ENCODE assay signal across 11 cellular contexts in genomic region chr3:15305366-15305844, GRCh38. TPM values are rescaled to one million over a fixed set of nuclear protein-coding genes. Genes with fewer than 3 reads are reported as not detected.
DNase-seq lines count a peak whose midpoint lies in the region; ATAC-seq and TF ChIP-seq lines count a peak whose summit lies in the region.
"Had no signal": no experiment of that assay in that cellular context is flagged by ENCODE, and none has a peak within 500 bp of the region (broad histone marks: within the 10 kb centered on the region; RNA-seq: fewer than 3 reads in every experiment).

No MANE protein-coding gene starts in this region.

- ATAC-seq in left cardiac atrium (peak; percentile 6 to 20), heart right ventricle (no peak), upper lobe of left lung (ENCODE audit: low FRiP score in 2 of 2) (peak in 1 of 2 donors; percentile 27), T-cell (replicated peaks in 1 of 4) (no peak), HG03460 (IDR thresholded peaks at IDR 0.05; ENCODE audit: unreplicated experiment) (no peak)

- no peak for DNase-seq in left cardiac atrium
- DNase-seq in heart right ventricle: no peak
- DNase-seq in SW480 (ENCODE audit: low spot score): peak; percentile 50
- peak; percentile 50 for DNase-seq in iPS-NIHi11 (ENCODE audit: low spot score)
- DNase-seq in upper lobe of left lung: peak in 1 of 2 donors; percentile 18
- DNase-seq in SKM-1 treated with dmso at 0.1 percent for 144 hours (lab: John Stamatoyannopoulos, UW; ENCODE audit: unreplicated experiment): no peak
- DNase-seq in T-cell: no peak
- DNase-seq: EL, GOT3, NCI-H146 had no signal

- no peaks in the 10 kb centered on the region for H3K9me3 Mint-ChIP-seq in T-cell

- TF ChIP-seq CTCF in heart right ventricle (IDR thresholded peaks at IDR 0.05) (peak in 3 of 9 donors; percentile 11 to 29 (median 14)), upper lobe of left lung (IDR thresholded peaks at IDR 0.05) (peak; percentile 17 to 59 (median 36))

- CTCF ChIA-PET in T-cell (lab: Charles Lee): interaction anchor here (0.5 to 1.0 kb wide), 5 partner anchors 10 to 393 kb away, joined by 3 to 4 read pairs (median 3); no protein-coding TSS in a partner anchor

- TF ChIP-seq POLR2A in upper lobe of left lung (IDR thresholded peaks at IDR 0.05): no peak

- intact Hi-C loops in left cardiac atrium (cut with DNase I): no loop called here
- intact Hi-C loops in heart right ventricle (cut with DNase I): no loop called here

- peak overlapping the region in 1 of 2 donors; percentile 57 for H3K27ac Mint-ChIP-seq in T-cell

- peaks cover 57% of the 10 kb centered on the region for H3K36me3 Mint-ChIP-seq in T-cell

- H3K4me1 ChIP-seq in heart right ventricle (peaks cover 0 to 44% (median 35%) of the 10 kb centered on the region in 9 donors), upper lobe of left lung (peaks cover 30 to 69% (median 59%) of the 10 kb centered on the region in 4 donors)

- WGBS in heart right ventricle, 2 donors: 59 to 66% methylated on average over 6 of the region's 6 CpGs
- 55 to 57% methylated on average over 6 of the region's 6 CpGs for WGBS in upper lobe of left lung, 2 donors

- no peaks in the 10 kb centered on the region for H3K9me3 ChIP-seq in heart right ventricle
- no peaks in the 10 kb centered on the region for H3K9me3 ChIP-seq in upper lobe of left lung

- H3K27me3 Mint-ChIP-seq in T-cell: no peaks in the 10 kb centered on the region

- no peak for TF ChIP-seq EP300 in upper lobe of left lung (IDR thresholded peaks at IDR 0.05)

- no peak overlapping the region for H3K4me3 Mint-ChIP-seq in T-cell

- H3K27me3 ChIP-seq in heart right ventricle (no peaks in the 10 kb centered on the region), upper lobe of left lung (no peaks in the 10 kb centered on the region)

- H3K4me3 ChIP-seq in heart right ventricle: no peak overlapping the region
- no peak overlapping the region for H3K4me3 ChIP-seq in upper lobe of left lung

- H3K27ac ChIP-seq in heart right ventricle (no peak overlapping the region), upper lobe of left lung (peak overlapping the region in 2 of 4 donors; percentile 68 to 73)

- POLR2A ChIA-PET in T-cell (lab: Charles Lee): interaction anchor here in 1 of 2 donors (0.6 kb wide), 1 partner anchor 70 kb away, joined by 6 read pairs; no protein-coding TSS in a partner anchor

- H3K36me3 ChIP-seq in heart right ventricle (peaks cover 0 to 35% (median 0%) of the 10 kb centered on the region in 9 donors), upper lobe of left lung (peaks cover 2 to 32% (median 12%) of the 10 kb centered on the region in 4 donors)

- peaks cover 61 to 82% (median 63%) of the 10 kb centered on the region in 3 donors for H3K4me1 Mint-ChIP-seq in T-cell

RNA-seq across cellular contexts. Expression of gene SH3BP5, which starts 27.0 kb away (rescaled TPM):
- total RNA-seq in left cardiac atrium (10 to 100 TPM; 21.7 to 24.8 TPM), heart right ventricle (10 to 100 TPM in 4 of 10 donors, 1 to 10 TPM in 6; 6.7 to 22.4 (median 9.4) TPM), upper lobe of left lung (100 to 1,000 TPM in 2 of 6 donors, 10 to 100 TPM in 4; 83.8 to 150 (median 94.7) TPM), T-cell (10 to 100 TPM; 25.0 to 66.7 (median 41.7) TPM)
- 10 to 100 TPM in 1 of 2 donors, 1 to 10 TPM in 1; 9.9 to 11.4 TPM for polyA plus RNA-seq in heart right ventricle

Comparison
In these comparisons a context has a peak if more than half of its experiments do, and no peak if none do; other contexts are left out.
1. ATAC-seq: peak in left cardiac atrium (2 of 2); none in heart right ventricle (0 of 8), T-cell (0 of 4) and HG03460 (single experiment).
2. DNase-seq: peak in SW480 (single experiment) and iPS-NIHi11 (single experiment); none in left cardiac atrium (single experiment), heart right ventricle (0 of 2), SKM-1 treated with dmso at 0.1 percent for 144 hours (single experiment) and T-cell (0 of 34).